In genomic region chr7:867001-867405, GRCh38 we compare ENCODE assay signal across 1 cellular context.
TF ChIP-seq lines count a peak whose summit lies in the region.

No MANE protein-coding gene starts in this region.

TF ChIP-seq in SK-N-SH treated with all-trans-retinoic acid at 6 μM for 48 hours, 23 proteins besides CTCF, POLR2A, EP300 and RAD21 (continued from another document):
- no peak for TF ChIP-seq PPARA (CRISPR knock-in tag; IDR thresholded peaks at IDR 0.05; ENCODE audit: borderline replicate concordance)
